ENCODE assay signal across 8 cellular contexts in the genomic region with DNA sequence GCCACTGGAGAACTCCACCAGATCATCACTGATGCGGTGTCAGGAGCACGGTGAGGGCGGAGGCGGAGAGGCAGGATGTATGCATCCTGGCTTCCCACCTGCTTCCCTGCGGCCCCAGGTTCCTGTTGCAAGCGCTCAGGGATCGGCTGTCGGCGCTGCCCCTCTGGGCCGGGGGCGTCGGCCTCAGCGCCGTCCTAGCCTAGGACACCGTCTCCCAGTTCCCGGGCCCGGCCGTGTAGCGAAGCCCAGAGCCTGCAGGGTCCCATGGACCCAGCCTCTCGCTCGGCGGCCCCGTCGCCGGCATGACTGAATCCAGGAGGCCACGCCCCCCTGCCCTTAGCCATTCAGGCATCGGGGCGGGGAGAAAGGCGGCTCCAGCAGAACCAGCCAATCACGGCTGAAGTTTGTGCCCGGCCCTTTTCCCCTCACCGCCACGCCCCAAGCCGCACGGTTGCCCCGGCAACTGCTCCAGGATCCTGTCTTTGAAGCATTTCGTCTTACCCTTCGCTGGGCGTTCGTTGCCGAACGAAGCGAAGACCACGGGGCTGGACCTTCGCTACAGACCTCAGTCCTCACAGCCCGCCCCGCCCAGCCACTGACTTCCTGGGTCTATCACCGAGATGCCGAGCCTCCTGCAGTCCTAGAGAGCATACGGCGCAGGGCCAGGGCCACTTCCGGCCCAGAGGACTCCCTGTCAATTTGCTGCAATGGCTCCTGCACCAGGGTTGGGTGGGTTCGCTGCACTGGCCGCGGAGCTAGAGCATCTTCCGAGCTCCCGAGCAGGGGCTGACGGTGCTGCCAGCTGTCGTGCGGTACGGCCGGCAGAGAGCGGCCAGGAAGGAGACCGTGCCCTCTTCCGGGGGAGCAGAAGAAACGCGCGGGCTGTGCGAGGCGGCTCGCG. TPM values are rescaled to one million over a fixed set of nuclear protein-coding genes. Genes with fewer than 3 reads are reported as not detected.
A peak's percentile ranks its signal among the peaks of the same experiment; 100 is the strongest.
DNase-seq lines count a peak whose midpoint lies in the region; ATAC-seq, FAIRE-seq and TF ChIP-seq lines count a peak whose summit lies in the region.

No MANE protein-coding gene starts in this region.

- H3K4me1 ChIP-seq in adrenal gland (replicated peaks in 1 of 2): peaks cover 11 to 25% of the 10 kb centered on the region in 2 donors
- H3K4me1 ChIP-seq in left ventricle myocardium inferior: peaks cover 46% of the 10 kb centered on the region
- H3K4me1 ChIP-seq in psoas muscle: peaks cover 24% of the 10 kb centered on the region

- peak; percentile 76 for FAIRE-seq in urothelium cell line (lab: Jason Lieb, UNC)

- H3K9me3 ChIP-seq in adrenal gland (replicated peaks in 1 of 3) (no peaks in the 10 kb centered on the region), left ventricle myocardium inferior (replicated peaks) (no peaks in the 10 kb centered on the region), psoas muscle (no peaks in the 10 kb centered on the region)

- peak; percentile 19 to 48 for TF ChIP-seq POLR2A in adrenal gland (IDR thresholded peaks at IDR 0.05)

- intact Hi-C loops in adrenal gland (cut with DNase I): loop anchor here in 1 of 2 donors (10.0 kb wide), 1 partner anchor 69 kb away; no protein-coding TSS in a partner anchor
- intact Hi-C loops in left ventricle myocardium inferior (cut with micrococcal nuclease): loop anchor here (10.0 kb wide), 1 partner anchor 69 kb away; no protein-coding TSS in a partner anchor
- intact Hi-C loops in psoas muscle (cut with DNase I): no loop called here

- TF ChIP-seq CTCF in GM13976 (IDR thresholded peaks at IDR 0.05; ENCODE audit: borderline replicate concordance, control extremely low read depth, extremely low read depth, insufficient read depth, missing control alignments): no peak
- TF ChIP-seq CTCF in adrenal gland (IDR thresholded peaks at IDR 0.05): peak in 2 of 6 experiments; percentile 23 to 39
- TF ChIP-seq CTCF in left ventricle myocardium inferior (IDR thresholded peaks at IDR 0.05; ENCODE audit: borderline replicate concordance): peak; percentile 35
- TF ChIP-seq CTCF in psoas muscle (IDR thresholded peaks at IDR 0.05): peak; percentile 10

- peak overlapping the region in 4 of 5 donors; percentile 25 to 78 (median 64) for H3K27ac ChIP-seq in adrenal gland
- peak overlapping the region; percentile 79 for H3K27ac ChIP-seq in left ventricle myocardium inferior (replicated peaks)
- H3K27ac ChIP-seq in psoas muscle: peak overlapping the region; percentile 70

- in situ Hi-C loops in GM13976 (cut with MboI; ENCODE audit: low sequenced_read_pairs, unreplicated experiment): loop anchor here (10.0 kb wide), 1 partner anchor 59 kb away; a partner anchor contains a TSS

- WGBS in adrenal gland, 4 donors: 0% methylated on average over 2 to 72 of the region's 72 CpGs
- WGBS in psoas muscle, 3 donors: 0 to 1% (median 1%) methylated on average over 62 to 72 of the region's 72 CpGs

- H3K36me3 ChIP-seq in adrenal gland (replicated peaks in 1 of 2) (peaks cover 0 to 11% of the 10 kb centered on the region in 2 donors), left ventricle myocardium inferior (peaks cover 16% of the 10 kb centered on the region), psoas muscle (ENCODE audit: insufficient read depth in 1 of 2, low read depth in 1 of 2) (peaks cover 0 to 27% of the 10 kb centered on the region in 2 donors)

- H3K4me3 ChIP-seq in adrenal gland: peak overlapping the region; percentile 47 to 71 (median 66)
- peak overlapping the region; percentile 79 for H3K4me3 ChIP-seq in left ventricle myocardium inferior
- H3K4me3 ChIP-seq in psoas muscle: peak overlapping the region; percentile 74

- DNase-seq in GM13976 (ENCODE audit: low spot score): peak; percentile 97
- peak; percentile 74 for DNase-seq in NCI-H1436 treated with DMSO at 0.1 percent for 48 hours (lab: John Stamatoyannopoulos, UW)
- peak; percentile 96 for DNase-seq in T follicular helper cell (ENCODE audit: low read depth)
- peak; percentile 95 to 98 (median 97) for DNase-seq in adrenal gland
- DNase-seq in left ventricle myocardium inferior: peak; percentile 97
- peak; percentile 96 to 97 for DNase-seq in psoas muscle
- DNase-seq in urothelium cell line (ENCODE audit: low spot score): peak; percentile 97

- H3K27me3 ChIP-seq in adrenal gland (no peaks in the 10 kb centered on the region), left ventricle myocardium inferior (ENCODE audit: low read depth) (no peaks in the 10 kb centered on the region), psoas muscle (ENCODE audit: insufficient read depth in 3 of 3, low read length in 2 of 3) (no peaks in the 10 kb centered on the region)

- ATAC-seq in HG02852 (IDR thresholded peaks at IDR 0.05; ENCODE audit: unreplicated experiment) (peak; percentile 84), psoas muscle (peak; percentile 92 to 97 (median 96))

RNA-seq across cellular contexts. Expression of a gene that starts 10.6 kb away (rescaled TPM):
- total RNA-seq in adrenal gland (10 to 100 TPM in 7 of 8 donors, 1 to 10 TPM in 1; 9.5 to 19.3 (median 14.0) TPM), left ventricle myocardium inferior (6.2 TPM), psoas muscle (10 to 100 TPM in 1 of 4 donors, 1 to 10 TPM in 3; 8.1 to 11.6 (median 9.2) TPM)
- polyA plus RNA-seq in adrenal gland (10 to 100 TPM in 2 of 3 donors, 1 to 10 TPM in 1; 4.2 to 19.5 (median 10.4) TPM), psoas muscle (10 to 100 TPM in 2 of 3 donors, 1 to 10 TPM in 1; 7.9 to 19.1 (median 18.9) TPM)

RNA-seq across cellular contexts. Expression of a gene that starts 11.8 kb away (rescaled TPM):
- 10 to 100 TPM; 10.1 to 25.5 (median 15.2) TPM for total RNA-seq in adrenal gland
- polyA plus RNA-seq in adrenal gland: 10 to 100 TPM in 2 of 3 donors, 1 to 10 TPM in 1; 3.8 to 86.1 (median 33.9) TPM
- 8.0 TPM for total RNA-seq in left ventricle myocardium inferior
- 1 to 10 TPM; 1.8 to 4.1 (median 1.9) TPM for total RNA-seq in psoas muscle
- 1 to 10 TPM; 1.9 to 5.4 (median 4.6) TPM for polyA plus RNA-seq in psoas muscle

RNA-seq across cellular contexts. Expression of a gene that starts 25.1 kb away (rescaled TPM):
- under 1 TPM in 2 of 8 donors, not detected in 6; 0.15 to 0.50 TPM for total RNA-seq in adrenal gland
- polyA plus RNA-seq in adrenal gland: under 1 TPM in 1 of 3 donors, not detected in 2; 0.13 TPM
- not detected for total RNA-seq in left ventricle myocardium inferior
- total RNA-seq in psoas muscle: under 1 TPM in 1 of 4 donors, not detected in 3; 0.16 TPM
- under 1 TPM in 1 of 3 donors, not detected in 2; 0.07 TPM for polyA plus RNA-seq in psoas muscle

RNA-seq across cellular contexts. Expression of a gene that starts 58.8 kb away (rescaled TPM):
- total RNA-seq in adrenal gland (100 to 1,000 TPM in 1 of 8 donors, 10 to 100 TPM in 6, 1 to 10 TPM in 1; 8.8 to 106 (median 23.1) TPM), left ventricle myocardium inferior (36.3 TPM), psoas muscle (100 to 1,000 TPM in 3 of 4 donors, 10 to 100 TPM in 1; 90.5 to 192 (median 123) TPM)
- polyA plus RNA-seq in adrenal gland (100 to 1,000 TPM in 2 of 3 donors, 10 to 100 TPM in 1; 19.9 to 127 (median 118) TPM), psoas muscle (100 to 1,000 TPM; 302 to 749 (median 618) TPM)

Comparison
In these comparisons a context has a peak if more than half of its experiments do, and no peak if none do; other contexts are left out.
1. Peak in every context shown above with its lines: DNase-seq, ATAC-seq, H3K4me3 ChIP-seq and H3K27ac ChIP-seq.